15 cellular contexts compared by ENCODE assay signal in genomic region chr5:62375627-62376026, GRCh38. TPM values are rescaled to one million over a fixed set of nuclear protein-coding genes. Genes with fewer than 3 reads are reported as not detected.
DNase-seq lines count a peak whose midpoint lies in the region; ATAC-seq and TF ChIP-seq lines count a peak whose summit lies in the region.
"Had no signal": no experiment of that assay in that cellular context is flagged by ENCODE, and none has a peak within 500 bp of the region (broad histone marks: within the 10 kb centered on the region; RNA-seq: fewer than 3 reads in every experiment).

No MANE protein-coding gene starts in this region.

- peaks cover 48% of the 10 kb centered on the region for H3K36me3 ChIP-seq in CD8-positive, alpha-beta T cell (ENCODE audit: insufficient read depth, low read length)
- H3K36me3 ChIP-seq in mucosa of descending colon (ENCODE audit: low read depth), result peaks cover 4% of the 10 kb centered on the region

- no peak for DNase-seq in activated T-cell treated with anti-CD3 and anti-CD28 coated beads, Interleukin-2, amount 50 U/mL, for 72 hours
- DNase-seq in activated T-cell treated with anti-CD3 and anti-CD28 coated beads, Interleukin-2, amount 50 U/mL, for 1 hour, result no peak
- DNase-seq in CD8-positive, alpha-beta T cell, result no peak
- no peak for DNase-seq in mucosa of descending colon
- DNase-seq: ACHN; CD4-positive, CD25-positive, alpha-beta regulatory T cell; KG1; NCI-H1105 treated with DMSO at 0.1 percent for 48 hours; NCI-H187; Right ventricle myocardium superior had no signal

- POLR2A ChIA-PET in CD8-positive, alpha-beta T cell (lab: Charles Lee), result no interaction called here

- H3K36me3 Mint-ChIP-seq in activated T-cell treated with anti-CD3 and anti-CD28 coated beads, Interleukin-2, amount 50 U/mL, for 72 hours (ENCODE audit: insufficient read depth in 2 of 2), result peaks cover 6 to 26% of the 10 kb centered on the region in 2 donors
- peaks cover 77% of the 10 kb centered on the region for H3K36me3 Mint-ChIP-seq in CD8-positive, alpha-beta T cell
- peaks cover 99% of the 10 kb centered on the region for H3K36me3 Mint-ChIP-seq in activated T-helper 17 cell treated with anti-CD3 and anti-CD28 coated beads, Interleukin-2, amount 50 U/mL, for 72 hours (ENCODE audit: low read depth)
- H3K36me3 Mint-ChIP-seq in stimulated activated memory B cell treated with anti-CD40 and anti-IgM and Interleukin-4, amounts not matched to agents 10 μg/mL and 1 μg/mL and 100 μg/mL, for 72 hours, result peaks cover 51% of the 10 kb centered on the region

- H3K9me3 Mint-ChIP-seq in activated T-cell treated with anti-CD3 and anti-CD28 coated beads, Interleukin-2, amount 50 U/mL, for 72 hours, result no peaks in the 10 kb centered on the region
- no peaks in the 10 kb centered on the region for H3K9me3 Mint-ChIP-seq in CD8-positive, alpha-beta T cell
- H3K9me3 Mint-ChIP-seq in activated T-helper 17 cell treated with anti-CD3 and anti-CD28 coated beads, Interleukin-2, amount 50 U/mL, for 72 hours, result no peaks in the 10 kb centered on the region
- no peaks in the 10 kb centered on the region for H3K9me3 Mint-ChIP-seq in stimulated activated memory B cell treated with anti-CD40 and anti-IgM and Interleukin-4, amounts not matched to agents 10 μg/mL and 1 μg/mL and 100 μg/mL, for 72 hours
- H3K9me3 Mint-ChIP-seq: CD4-positive, CD25-positive, alpha-beta regulatory T cell had no signal

- H3K27ac ChIP-seq in CD8-positive, alpha-beta T cell (ENCODE audit: low read depth, low read length), result no peak overlapping the region
- H3K27ac ChIP-seq: GM23248 had no signal

- no peak for TF ChIP-seq CTCF in CD8-positive, alpha-beta T cell (IDR thresholded peaks at IDR 0.05)
- TF ChIP-seq CTCF in mucosa of descending colon (IDR thresholded peaks at IDR 0.05), result no peak

- H3K4me1 ChIP-seq in CD8-positive, alpha-beta T cell (ENCODE audit: insufficient read depth, low read length), result no peaks in the 10 kb centered on the region
- no peaks in the 10 kb centered on the region for H3K4me1 ChIP-seq in mucosa of descending colon (ENCODE audit: low read depth)

- intact Hi-C loops in CD8-positive, alpha-beta T cell (cut with DNase I, micrococcal nuclease), result no loop called here
- intact Hi-C loops in mucosa of descending colon (cut with DNase I, micrococcal nuclease), result no loop called here

- peak overlapping the region; percentile 72 for H3K27ac Mint-ChIP-seq in activated T-cell treated with anti-CD3 and anti-CD28 coated beads, Interleukin-2, amount 50 U/mL, for 72 hours
- H3K27ac Mint-ChIP-seq in CD8-positive, alpha-beta T cell, result peak overlapping the region; percentile 30
- peak overlapping the region; percentile 72 for H3K27ac Mint-ChIP-seq in activated T-helper 17 cell treated with anti-CD3 and anti-CD28 coated beads, Interleukin-2, amount 50 U/mL, for 72 hours
- H3K27ac Mint-ChIP-seq in stimulated activated memory B cell treated with anti-CD40 and anti-IgM and Interleukin-4, amounts not matched to agents 10 μg/mL and 1 μg/mL and 100 μg/mL, for 72 hours, result peak overlapping the region; percentile 30

- no peak overlapping the region for H3K4me3 ChIP-seq in CD8-positive, alpha-beta T cell (ENCODE audit: low read depth, low read length)
- H3K4me3 ChIP-seq in mucosa of descending colon, result no peak overlapping the region
- H3K4me3 ChIP-seq: GM23248 had no signal

- H3K27me3 Mint-ChIP-seq in activated T-cell treated with anti-CD3 and anti-CD28 coated beads, Interleukin-2, amount 50 U/mL, for 72 hours (ENCODE audit: low read depth), result no peaks in the 10 kb centered on the region
- no peaks in the 10 kb centered on the region for H3K27me3 Mint-ChIP-seq in CD8-positive, alpha-beta T cell (ENCODE audit: low read depth)
- H3K27me3 Mint-ChIP-seq in activated T-helper 17 cell treated with anti-CD3 and anti-CD28 coated beads, Interleukin-2, amount 50 U/mL, for 72 hours, result no peaks in the 10 kb centered on the region
- no peaks in the 10 kb centered on the region for H3K27me3 Mint-ChIP-seq in stimulated activated memory B cell treated with anti-CD40 and anti-IgM and Interleukin-4, amounts not matched to agents 10 μg/mL and 1 μg/mL and 100 μg/mL, for 72 hours
- H3K27me3 Mint-ChIP-seq: CD4-positive, CD25-positive, alpha-beta regulatory T cell had no signal

- no peak overlapping the region for H3K4me3 Mint-ChIP-seq in activated T-cell treated with anti-CD3 and anti-CD28 coated beads, Interleukin-2, amount 50 U/mL, for 72 hours
- no peak overlapping the region for H3K4me3 Mint-ChIP-seq in CD8-positive, alpha-beta T cell
- no peak overlapping the region for H3K4me3 Mint-ChIP-seq in activated T-helper 17 cell treated with anti-CD3 and anti-CD28 coated beads, Interleukin-2, amount 50 U/mL, for 72 hours
- H3K4me3 Mint-ChIP-seq in stimulated activated memory B cell treated with anti-CD40 and anti-IgM and Interleukin-4, amounts not matched to agents 10 μg/mL and 1 μg/mL and 100 μg/mL, for 72 hours, result no peak overlapping the region
- H3K4me3 Mint-ChIP-seq: CD4-positive, CD25-positive, alpha-beta regulatory T cell had no signal

- ATAC-seq in activated T-cell treated with anti-CD3 and anti-CD28 coated beads, Interleukin-2, amount 50 U/mL, for 72 hours (replicated peaks in 1 of 2), result no peak
- ATAC-seq in CD8-positive, alpha-beta T cell, result no peak
- ATAC-seq in activated T-helper 17 cell treated with anti-CD3 and anti-CD28 coated beads, Interleukin-2, amount 50 U/mL, for 72 hours (replicated peaks), result no peak
- ATAC-seq in stimulated activated memory B cell treated with anti-CD40 and anti-IgM and Interleukin-4, amounts not matched to agents 10 μg/mL and 1 μg/mL and 100 μg/mL, for 72 hours, result no peak
- ATAC-seq in mucosa of descending colon (no peak), HG03565 (IDR thresholded peaks at IDR 0.05; ENCODE audit: unreplicated experiment) (no peak), GM21825 (IDR thresholded peaks at IDR 0.05; ENCODE audit: unreplicated experiment) (no peak)

- no peaks in the 10 kb centered on the region for H3K27me3 ChIP-seq in CD8-positive, alpha-beta T cell (ENCODE audit: insufficient read depth, low read length)

- no peaks in the 10 kb centered on the region for H3K4me1 Mint-ChIP-seq in activated T-cell treated with anti-CD3 and anti-CD28 coated beads, Interleukin-2, amount 50 U/mL, for 72 hours (ENCODE audit: low read depth)
- H3K4me1 Mint-ChIP-seq in CD8-positive, alpha-beta T cell (ENCODE audit: low read depth), result peaks cover 1% of the 10 kb centered on the region
- H3K4me1 Mint-ChIP-seq in activated T-helper 17 cell treated with anti-CD3 and anti-CD28 coated beads, Interleukin-2, amount 50 U/mL, for 72 hours, result peaks cover 3% of the 10 kb centered on the region
- H3K4me1 Mint-ChIP-seq in stimulated activated memory B cell treated with anti-CD40 and anti-IgM and Interleukin-4, amounts not matched to agents 10 μg/mL and 1 μg/mL and 100 μg/mL, for 72 hours, result no peaks in the 10 kb centered on the region

- CTCF ChIA-PET in CD8-positive, alpha-beta T cell (lab: Charles Lee), result no interaction called here

- no peaks in the 10 kb centered on the region for H3K9me3 ChIP-seq in CD8-positive, alpha-beta T cell (ENCODE audit: low read length)
- H3K9me3 ChIP-seq in mucosa of descending colon, result no peaks in the 10 kb centered on the region

RNA-seq across cellular contexts. Expression of gene DIMT1, which starts 28.1 kb away (rescaled TPM):
- 10 to 100 TPM; 35.3 to 42.0 TPM for total RNA-seq in activated T-cell treated with anti-CD3 and anti-CD28 coated beads, Interleukin-2, amount 50 U/mL, for 72 hours
- 10 to 100 TPM; 22.8 to 23.7 TPM for total RNA-seq in CD8-positive, alpha-beta T cell
- total RNA-seq in activated T-helper 17 cell treated with anti-CD3 and anti-CD28 coated beads, Interleukin-2, amount 50 U/mL, for 72 hours, result 10 to 100 TPM; 33.7 to 45.9 TPM
- 10 to 100 TPM in 2 of 3 donors, 1 to 10 TPM in 1; 8.8 to 19.7 (median 14.6) TPM for total RNA-seq in mucosa of descending colon

RNA-seq across cellular contexts. Expression of gene IPO11, which starts 36.9 kb away (rescaled TPM):
- total RNA-seq in activated T-cell treated with anti-CD3 and anti-CD28 coated beads, Interleukin-2, amount 50 U/mL, for 72 hours, result 10 to 100 TPM; 26.6 to 39.7 TPM
- 10 to 100 TPM; 17.0 to 17.2 TPM for total RNA-seq in CD8-positive, alpha-beta T cell
- 10 to 100 TPM; 30.2 to 62.2 TPM for total RNA-seq in activated T-helper 17 cell treated with anti-CD3 and anti-CD28 coated beads, Interleukin-2, amount 50 U/mL, for 72 hours
- 10 to 100 TPM; 17.6 to 21.9 (median 18.5) TPM for total RNA-seq in mucosa of descending colon
